1 cellular context compared by ENCODE assay signal in genomic region chr22:19480789-19481188, GRCh38.
A peak's percentile ranks its signal among the peaks of the same experiment; 100 is the strongest.
TF ChIP-seq lines count a peak whose summit lies in the region.

No MANE protein-coding gene starts in this region.

TF ChIP-seq in K562, 482 proteins besides CTCF, POLR2A, EP300 and RAD21 (continues in another document):
- TF ChIP-seq DIDO1 (tag; IDR thresholded peaks at IDR 0.05; ENCODE audit: low read depth) (peak; percentile 43; the same call in 1 of the 2 replicates), ZNF165 (CRISPR knock-in tag; IDR thresholded peaks at IDR 0.05; ENCODE audit: borderline replicate concordance) (no peak), HNRNPL (IDR thresholded peaks at IDR 0.05; ENCODE audit: low read depth, low read length) (0 out of 2 replicates have a peak, but pooled peaks have one; percentile 53), BDP1 (IDR thresholded peaks at IDR 0.05; ENCODE audit: insufficient read depth, insufficient read length) (no peak), PRPF4 (IDR thresholded peaks at IDR 0.05; ENCODE audit: insufficient read depth, low read depth, low read length, poor library complexity, severe bottlenecking) (no peak), ZBTB8A (IDR thresholded peaks at IDR 0.05; ENCODE audit: partially characterized antibody) (no peak), KAT8 (IDR thresholded peaks at IDR 0.05; ENCODE audit: low read depth) (no peak), RFX7 (CRISPR knock-in tag; IDR thresholded peaks at IDR 0.05) (no peak), ZNF699 (CRISPR knock-in tag; IDR thresholded peaks at IDR 0.05; ENCODE audit: insufficient replicate concordance) (no peak), SLC30A9 (CRISPR knock-in tag; IDR thresholded peaks at IDR 0.05) (no peak), RBBP5 (IDR thresholded peaks at IDR 0.05; ENCODE audit: borderline replicate concordance, insufficient read depth, low read length, poor library complexity, severe bottlenecking) (no peak), RHOXF2B (CRISPR knock-in tag; conservative IDR thresholded peaks at IDR 0.05) (no peak), CGGBP1 (CRISPR knock-in tag; IDR thresholded peaks at IDR 0.05) (no peak), KDM2B (CRISPR knock-in tag; IDR thresholded peaks at IDR 0.05) (peak; percentile 35; the same call in 1 of the 2 replicates), SREBF2 (CRISPR knock-in tag; IDR thresholded peaks at IDR 0.05) (no peak), ZNF121 (CRISPR knock-in tag; conservative IDR thresholded peaks at IDR 0.05) (no peak), ZNF707 (CRISPR knock-in tag; conservative IDR thresholded peaks at IDR 0.05) (no peak), PCBP2 (IDR thresholded peaks at IDR 0.05; ENCODE audit: low read depth, low read length, poor library complexity, severe bottlenecking) (no peak), BCLAF1 (IDR thresholded peaks at IDR 0.05; ENCODE audit: borderline replicate concordance in 1 of 2, control insufficient read depth in 1 of 2, low read depth in 2 of 2, low read length in 1 of 2) (no peak), ARNT (IDR thresholded peaks at IDR 0.05) (no peak), TOE1 (IDR thresholded peaks at IDR 0.05; ENCODE audit: borderline replicate concordance) (no peak), TOE1 (CRISPR knock-in tag; IDR thresholded peaks at IDR 0.05; ENCODE audit: borderline replicate concordance, low read depth) (no peak), JUN (IDR thresholded peaks at IDR 0.05; ENCODE audit: borderline replicate concordance, low read depth, low read length) (no peak), JUN (CRISPR knock-in tag; IDR thresholded peaks at IDR 0.05; ENCODE audit: borderline replicate concordance) (no peak), ZFP30 (CRISPR knock-in tag; IDR thresholded peaks at IDR 0.05; ENCODE audit: borderline replicate concordance) (no peak), TSHZ1 (CRISPR knock-in tag; IDR thresholded peaks at IDR 0.05) (no peak), E2F4 (CRISPR knock-in tag; IDR thresholded peaks at IDR 0.05; ENCODE audit: low read depth) (no peak), ZNF551 (CRISPR knock-in tag; IDR thresholded peaks at IDR 0.05) (no peak), ZNF318 (IDR thresholded peaks at IDR 0.05; ENCODE audit: borderline replicate concordance in 1 of 2, low read depth in 1 of 2) (no peak), CBX3 (IDR thresholded peaks at IDR 0.05; ENCODE audit: borderline replicate concordance in 1 of 2, low read length in 2 of 2) (no peak), ZNF639 (CRISPR knock-in tag; conservative IDR thresholded peaks at IDR 0.05 in 1 of 2, IDR thresholded peaks at IDR 0.05 in 1 of 2) (no peak), ZNF512 (tag; IDR thresholded peaks at IDR 0.05) (no peak), E2F1 (CRISPR knock-in tag; IDR thresholded peaks at IDR 0.05) (peak; percentile 75), ATF3 (IDR thresholded peaks at IDR 0.05) (no peak), ATF3 (CRISPR knock-in tag; conservative IDR thresholded peaks at IDR 0.05) (peak; percentile 19; the same call in 1 of the 2 replicates), MYC (IDR thresholded peaks at IDR 0.05; ENCODE audit: low read depth, low read length) (peak; percentile 52; the same call in 1 of the 2 replicates), MYC (CRISPR knock-in tag; IDR thresholded peaks at IDR 0.05; ENCODE audit: borderline replicate concordance, low read depth) (no peak), ZNF76 (CRISPR knock-in tag; IDR thresholded peaks at IDR 0.05; ENCODE audit: borderline replicate concordance) (no peak), ZFPM2 (CRISPR knock-in tag; IDR thresholded peaks at IDR 0.05) (no peak), CBX1 (IDR thresholded peaks at IDR 0.05; ENCODE audit: low read depth) (no peak), PHF20 (IDR thresholded peaks at IDR 0.05; ENCODE audit: partially characterized antibody) (no peak)
